Comparison of ENCODE assay signal across 21 cellular contexts in the genomic region with DNA sequence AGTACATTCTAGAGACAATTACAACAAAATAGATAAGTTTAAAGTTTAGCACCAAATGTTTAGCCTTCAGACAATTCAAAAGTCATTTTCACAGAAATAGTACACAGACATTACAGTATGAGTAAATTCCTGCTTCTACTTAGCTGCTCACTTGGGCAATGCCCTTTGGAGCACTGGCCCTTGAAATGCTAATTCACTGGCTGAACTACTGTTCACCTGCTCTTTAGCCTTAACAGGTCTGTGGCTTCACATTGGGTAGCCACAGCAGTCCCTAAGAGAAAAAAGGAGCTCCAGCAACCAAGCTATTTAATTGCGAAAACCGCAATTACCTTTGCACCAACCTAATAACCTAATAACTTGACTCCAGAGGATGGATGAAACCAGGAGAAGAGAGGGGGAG.
DNase-seq lines count a peak whose midpoint lies in the region; ATAC-seq, FAIRE-seq and TF ChIP-seq lines count a peak whose summit lies in the region.
"Had no signal": no experiment of that assay in that cellular context is flagged by ENCODE, and none has a peak within 500 bp of the region (broad histone marks: within the 10 kb centered on the region; RNA-seq: fewer than 3 reads in every experiment).

No MANE protein-coding gene starts in this region.

- peak; percentile 86 for ATAC-seq in WTC11
- no peak for ATAC-seq in HG03457 (IDR thresholded peaks at IDR 0.05; ENCODE audit: unreplicated experiment)
- ATAC-seq: CD8-positive, alpha-beta T cell had no signal

- H3K36me3 ChIP-seq in small intestine (ENCODE audit: control insufficient read depth in 2 of 2, insufficient read depth in 2 of 2, low read length in 2 of 2) (no peaks in the 10 kb centered on the region), suprapubic skin (no peaks in the 10 kb centered on the region)
- H3K36me3 ChIP-seq: HAP-1 had no signal

- H3K4me3 ChIP-seq in small intestine (ENCODE audit: low read depth in 1 of 2, low read length in 2 of 2) (no peak overlapping the region), suprapubic skin (no peak overlapping the region)
- H3K4me3 ChIP-seq: HAP-1 had no signal

- H3K27me3 ChIP-seq in small intestine (ENCODE audit: control insufficient read depth in 2 of 2, insufficient read depth in 2 of 2, low read length in 2 of 2) = no peaks in the 10 kb centered on the region
- no peaks in the 10 kb centered on the region for H3K27me3 ChIP-seq in suprapubic skin

- TF ChIP-seq EP300 in suprapubic skin (IDR thresholded peaks at IDR 0.05) = no peak

- H3K4me1 ChIP-seq in small intestine (ENCODE audit: control insufficient read depth in 2 of 2, insufficient read depth in 1 of 2, low read depth in 1 of 2, low read length in 1 of 2) (no peaks in the 10 kb centered on the region), suprapubic skin (no peaks in the 10 kb centered on the region)

- no peak for TF ChIP-seq CTCF in WTC11 (IDR thresholded peaks at IDR 0.05)
- TF ChIP-seq CTCF in nephron progenitor cell (IDR thresholded peaks at IDR 0.05) = no peak
- no peak for TF ChIP-seq CTCF in suprapubic skin (IDR thresholded peaks at IDR 0.05)

- 66 to 95% (median 74%) methylated on average over 2 of the region's 2 CpGs for WGBS in small intestine, 3 donors
- WGBS in suprapubic skin = 98% methylated on average over 2 of the region's 2 CpGs

- DNase-seq in NCI-H146 (lab: John Stamatoyannopoulos, UW) (peak; percentile 9), NCI-H146 treated with DMSO at 0.1 percent for 48 hours (lab: John Stamatoyannopoulos, UW; ENCODE audit: unreplicated experiment) (no peak), WTC11 (ENCODE audit: low spot score) (no peak), left kidney (ENCODE audit: low read depth, low spot score) (peak; percentile 49), small intestine (peak; percentile 13), nephron progenitor cell (no peak), suprapubic skin (ENCODE audit: low spot score in 2 of 2) (no peak)
- DNase-seq: CD8-positive, alpha-beta T cell; COR-L47; DMS153; DND-41; GDM1 had no signal

- H3K9me3 ChIP-seq in small intestine (ENCODE audit: control insufficient read depth, low read depth) (no peaks in the 10 kb centered on the region), suprapubic skin (no peaks in the 10 kb centered on the region)
- H3K9me3 ChIP-seq: HAP-1 had no signal

- H3K4me1 Mint-ChIP-seq in WTC11 (peaks cover 47% of the 10 kb centered on the region), nephron progenitor cell (peaks cover 18% of the 10 kb centered on the region)
- H3K4me1 Mint-ChIP-seq: CD14-positive monocyte had no signal

- CTCF ChIA-PET in WTC11 (lab: Charles Lee) = interaction anchor here (1.1 to 1.6 kb wide), 2 partner anchors 41 to 1227 kb away, joined by 3 to 4 read pairs; no protein-coding TSS in a partner anchor

- H3K27ac ChIP-seq in small intestine (ENCODE audit: low read depth in 1 of 2, low read length in 1 of 2) (no peak overlapping the region), suprapubic skin (no peak overlapping the region)
- H3K27ac ChIP-seq: 22Rv1, HL-60 had no signal

- no peaks in the 10 kb centered on the region for H3K36me3 Mint-ChIP-seq in WTC11
- H3K36me3 Mint-ChIP-seq in nephron progenitor cell (ENCODE audit: low read depth) = peaks cover 27% of the 10 kb centered on the region
- H3K36me3 Mint-ChIP-seq: CD14-positive monocyte; CD8-positive, alpha-beta T cell had no signal

- POLR2A ChIA-PET in WTC11 (lab: Charles Lee) = interaction anchor here (1.0 kb wide), 1 partner anchor 16 kb away, joined by 3 read pairs; no protein-coding TSS in a partner anchor

- no peak for FAIRE-seq in small intestine (lab: Jason Lieb, UNC)
- FAIRE-seq: D721Med, GM12892, GM19239, H1 had no signal

- TF ChIP-seq POLR2A in suprapubic skin (IDR thresholded peaks at IDR 0.05) = no peak

- H3K27me3 Mint-ChIP-seq in WTC11 (ENCODE audit: low read depth) = no peaks in the 10 kb centered on the region
- no peaks in the 10 kb centered on the region for H3K27me3 Mint-ChIP-seq in nephron progenitor cell (ENCODE audit: low read depth, poor library complexity)

- H3K9me3 Mint-ChIP-seq in WTC11 = no peaks in the 10 kb centered on the region
- peaks cover 7% of the 10 kb centered on the region for H3K9me3 Mint-ChIP-seq in nephron progenitor cell
- H3K9me3 Mint-ChIP-seq: CD8-positive, alpha-beta T cell had no signal

- H3K4me3 Mint-ChIP-seq in WTC11 (no peak overlapping the region), nephron progenitor cell (no peak overlapping the region)
- H3K4me3 Mint-ChIP-seq: CD14-positive monocyte; CD8-positive, alpha-beta T cell had no signal

- H3K27ac Mint-ChIP-seq in WTC11 (no peak overlapping the region), nephron progenitor cell (no peak overlapping the region)
- H3K27ac Mint-ChIP-seq: CD14-positive monocyte; CD8-positive, alpha-beta T cell had no signal

TF ChIP-seq in WTC11, 78 proteins besides CTCF, POLR2A, EP300 and RAD21:
- TF ChIP-seq ZNF671 (CRISPR knock-in tag; IDR thresholded peaks at IDR 0.05) (no peak), CREB1 (CRISPR knock-in tag; IDR thresholded peaks at IDR 0.05) (no peak), NR1H2 (CRISPR knock-in tag; IDR thresholded peaks at IDR 0.05) (no peak), SMAD4 (CRISPR knock-in tag; IDR thresholded peaks at IDR 0.05) (no peak)
- TF ChIP-seq, protein P1, sequence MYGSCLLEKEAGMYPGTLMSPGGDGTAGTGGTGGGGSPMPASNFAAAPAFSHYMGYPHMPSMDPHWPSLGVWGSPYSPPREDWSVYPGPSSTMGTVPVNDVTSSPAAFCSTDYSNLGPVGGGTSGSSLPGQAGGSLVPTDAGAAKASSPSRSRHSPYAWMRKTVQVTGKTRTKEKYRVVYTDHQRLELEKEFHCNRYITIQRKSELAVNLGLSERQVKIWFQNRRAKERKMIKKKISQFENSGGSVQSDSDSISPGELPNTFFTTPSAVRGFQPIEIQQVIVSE (CRISPR knock-in tag; IDR thresholded peaks at IDR 0.05; ENCODE audit: borderline replicate concordance) = no peak
- TF ChIP-seq, protein P2, sequence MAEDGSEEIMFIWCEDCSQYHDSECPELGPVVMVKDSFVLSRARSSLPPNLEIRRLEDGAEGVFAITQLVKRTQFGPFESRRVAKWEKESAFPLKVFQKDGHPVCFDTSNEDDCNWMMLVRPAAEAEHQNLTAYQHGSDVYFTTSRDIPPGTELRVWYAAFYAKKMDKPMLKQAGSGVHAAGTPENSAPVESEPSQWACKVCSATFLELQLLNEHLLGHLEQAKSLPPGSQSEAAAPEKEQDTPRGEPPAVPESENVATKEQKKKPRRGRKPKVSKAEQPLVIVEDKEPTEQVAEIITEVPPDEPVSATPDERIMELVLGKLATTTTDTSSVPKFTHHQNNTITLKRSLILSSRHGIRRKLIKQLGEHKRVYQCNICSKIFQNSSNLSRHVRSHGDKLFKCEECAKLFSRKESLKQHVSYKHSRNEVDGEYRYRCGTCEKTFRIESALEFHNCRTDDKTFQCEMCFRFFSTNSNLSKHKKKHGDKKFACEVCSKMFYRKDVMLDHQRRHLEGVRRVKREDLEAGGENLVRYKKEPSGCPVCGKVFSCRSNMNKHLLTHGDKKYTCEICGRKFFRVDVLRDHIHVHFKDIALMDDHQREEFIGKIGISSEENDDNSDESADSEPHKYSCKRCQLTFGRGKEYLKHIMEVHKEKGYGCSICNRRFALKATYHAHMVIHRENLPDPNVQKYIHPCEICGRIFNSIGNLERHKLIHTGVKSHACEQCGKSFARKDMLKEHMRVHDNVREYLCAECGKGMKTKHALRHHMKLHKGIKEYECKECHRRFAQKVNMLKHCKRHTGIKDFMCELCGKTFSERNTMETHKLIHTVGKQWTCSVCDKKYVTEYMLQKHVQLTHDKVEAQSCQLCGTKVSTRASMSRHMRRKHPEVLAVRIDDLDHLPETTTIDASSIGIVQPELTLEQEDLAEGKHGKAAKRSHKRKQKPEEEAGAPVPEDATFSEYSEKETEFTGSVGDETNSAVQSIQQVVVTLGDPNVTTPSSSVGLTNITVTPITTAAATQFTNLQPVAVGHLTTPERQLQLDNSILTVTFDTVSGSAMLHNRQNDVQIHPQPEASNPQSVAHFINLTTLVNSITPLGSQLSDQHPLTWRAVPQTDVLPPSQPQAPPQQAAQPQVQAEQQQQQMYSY (CRISPR knock-in tag; IDR thresholded peaks at IDR 0.05) = no peak

Comparison
In these comparisons a context has a peak if more than half of its experiments do, and no peak if none do; other contexts are left out.
1. DNase-seq: peak in NCI-H146 (single experiment), left kidney (single experiment) and small intestine (single experiment); none in NCI-H146 treated with DMSO at 0.1 percent for 48 hours (single experiment), WTC11 (single experiment), nephron progenitor cell (single experiment) and suprapubic skin (0 of 2).